Comparison of ENCODE assay signal across 10 cellular contexts in the genomic region with DNA sequence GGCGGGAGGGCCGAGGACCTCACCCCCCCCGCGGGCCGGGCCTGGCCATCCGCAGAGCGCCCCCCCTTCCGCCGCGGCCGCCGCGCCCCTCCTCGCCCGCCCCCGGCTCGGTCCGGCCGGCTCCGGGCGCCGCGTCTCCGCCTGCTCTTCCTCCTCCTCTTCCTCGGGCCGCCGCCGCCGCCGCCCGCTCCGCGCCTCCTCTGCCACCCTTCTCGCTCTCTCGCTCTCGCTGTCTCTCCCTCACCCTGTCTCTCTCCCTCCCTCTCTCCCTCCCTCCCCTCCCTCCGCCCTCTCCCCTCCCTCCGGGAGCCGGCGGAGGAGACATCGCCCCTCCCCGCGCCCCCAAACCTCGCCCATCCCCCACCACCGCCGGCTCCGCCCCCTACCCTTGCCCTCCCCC. TPM values are rescaled to one million over a fixed set of nuclear protein-coding genes. Genes with fewer than 3 reads are reported as not detected.
DNase-seq lines count a peak whose midpoint lies in the region; ATAC-seq and TF ChIP-seq lines count a peak whose summit lies in the region.
"Had no signal": no experiment of that assay in that cellular context is flagged by ENCODE, and none has a peak within 500 bp of the region (broad histone marks: within the 10 kb centered on the region; RNA-seq: fewer than 3 reads in every experiment).

A gene (minus strand): TSS at position 237 of the 400 bp plus-strand sequence. CDS start 2,883 bp downstream, outside the sequence.

- H3K9ac ChIP-seq in MM.1S (ENCODE audit: low read length): no peak within 1 kb of the TSS

- no peaks in the 10 kb centered on the region for H3K9me2 ChIP-seq in MM.1S (replicated peaks; ENCODE audit: insufficient read depth, low read length)

- no peak within 1 kb of the TSS for H2AFZ ChIP-seq in MM.1S (ENCODE audit: low read length)

- no peaks in the 10 kb centered on the region for H3K36me3 ChIP-seq in kidney epithelial cell (ENCODE audit: control insufficient read depth, insufficient read depth, low read length)
- no peaks in the 10 kb centered on the region for H3K36me3 ChIP-seq in tibial artery
- no peaks in the 10 kb centered on the region for H3K36me3 ChIP-seq in MM.1S (replicated peaks; ENCODE audit: insufficient read depth, low read length)
- H3K36me3 ChIP-seq: colonic mucosa had no signal

- ATAC-seq in activated T-cell treated with anti-CD3 and anti-CD28 coated beads, Interleukin-2, amount 50 U/mL, for 72 hours (replicated peaks in 1 of 2): no peak
- ATAC-seq in activated naive CD8-positive, alpha-beta T cell treated with anti-CD3 and anti-CD28 coated beads, Interleukin-2, amount 50 U/mL, for 24 hours: no peak

- intact Hi-C loops in tibial artery (cut with DNase I; ENCODE audit: low total_unique reads): no loop called here

- H4K20me1 ChIP-seq in MM.1S (ENCODE audit: insufficient read depth, low read length): no peaks in the 10 kb centered on the region

- H3K4me1 ChIP-seq in tibial artery: peaks cover 0 to 36% (median 20%) of the 10 kb centered on the region in 4 donors
- H3K4me1 ChIP-seq in MM.1S (ENCODE audit: low read length): no peaks in the 10 kb centered on the region
- H3K4me1 ChIP-seq: colonic mucosa had no signal

- H3K9me3 Mint-ChIP-seq in activated T-cell treated with anti-CD3 and anti-CD28 coated beads, Interleukin-2, amount 50 U/mL, for 72 hours: no peaks in the 10 kb centered on the region
- no peaks in the 10 kb centered on the region for H3K9me3 Mint-ChIP-seq in activated naive CD8-positive, alpha-beta T cell treated with anti-CD3 and anti-CD28 coated beads, Interleukin-2, amount 50 U/mL, for 24 hours

- peak within 1 kb of the TSS; percentile 29 to 55 for H3K4me3 Mint-ChIP-seq in activated T-cell treated with anti-CD3 and anti-CD28 coated beads, Interleukin-2, amount 50 U/mL, for 72 hours
- peak within 1 kb of the TSS; percentile 24 for H3K4me3 Mint-ChIP-seq in activated naive CD8-positive, alpha-beta T cell treated with anti-CD3 and anti-CD28 coated beads, Interleukin-2, amount 50 U/mL, for 24 hours

- TF ChIP-seq CTCF in kidney epithelial cell (IDR thresholded peaks at IDR 0.05; ENCODE audit: insufficient read depth, low read length, poor library complexity, severe bottlenecking) (no peak), tibial artery (IDR thresholded peaks at IDR 0.05) (no peak), MM.1S (IDR thresholded peaks at IDR 0.05; ENCODE audit: low read length) (no peak)

- H3K4me3 ChIP-seq in kidney epithelial cell (ENCODE audit: low read depth, low read length) (peak within 1 kb of the TSS; percentile 48), tibial artery (peak within 1 kb of the TSS; percentile 25 to 33), MM.1S (ENCODE audit: low read length) (no peak within 1 kb of the TSS)
- H3K4me3 ChIP-seq: colonic mucosa had no signal

- H3K79me2 ChIP-seq in MM.1S (ENCODE audit: low read length): no peaks in the 10 kb centered on the region

- H3K27ac Mint-ChIP-seq in activated T-cell treated with anti-CD3 and anti-CD28 coated beads, Interleukin-2, amount 50 U/mL, for 72 hours: no peak within 1 kb of the TSS
- no peak within 1 kb of the TSS for H3K27ac Mint-ChIP-seq in activated naive CD8-positive, alpha-beta T cell treated with anti-CD3 and anti-CD28 coated beads, Interleukin-2, amount 50 U/mL, for 24 hours

- no peaks in the 10 kb centered on the region for H3F3A ChIP-seq in MM.1S (ENCODE audit: insufficient read depth, low read length)

- peaks cover 13% of the 10 kb centered on the region for H3K4me1 Mint-ChIP-seq in activated T-cell treated with anti-CD3 and anti-CD28 coated beads, Interleukin-2, amount 50 U/mL, for 72 hours (ENCODE audit: low read depth)
- peaks cover 14% of the 10 kb centered on the region for H3K4me1 Mint-ChIP-seq in activated naive CD8-positive, alpha-beta T cell treated with anti-CD3 and anti-CD28 coated beads, Interleukin-2, amount 50 U/mL, for 24 hours

- no peak for DNase-seq in activated T-cell treated with anti-CD3 and anti-CD28 coated beads, Interleukin-2, amount 50 U/mL, for 72 hours
- no peak for DNase-seq in activated T-cell treated with anti-CD3 and anti-CD28 coated beads for 4 hours
- DNase-seq in activated naive CD8-positive, alpha-beta T cell treated with anti-CD3 and anti-CD28 coated beads, Interleukin-2, amount 50 U/mL, for 24 hours: no peak
- no peak for DNase-seq in kidney epithelial cell (ENCODE audit: low read depth)
- DNase-seq in tibial artery: no peak
- DNase-seq in mesenteric fat pad (ENCODE audit: low spot score): no peak
- no peak for DNase-seq in NCI-H1436 treated with DMSO at 0.1 percent for 48 hours (lab: John Stamatoyannopoulos, UW)
- no peak for DNase-seq in MM.1S
- DNase-seq: colonic mucosa, T1000 had no signal

- H3K9me3 ChIP-seq in tibial artery (no peaks in the 10 kb centered on the region), MM.1S (replicated peaks; ENCODE audit: insufficient read depth, low read length) (no peaks in the 10 kb centered on the region)
- H3K9me3 ChIP-seq: colonic mucosa had no signal

- no peak within 1 kb of the TSS for H3K4me2 ChIP-seq in MM.1S (ENCODE audit: low read depth, low read length)

- H3K27me3 Mint-ChIP-seq in activated T-cell treated with anti-CD3 and anti-CD28 coated beads, Interleukin-2, amount 50 U/mL, for 72 hours (ENCODE audit: low read depth): peaks cover 51% of the 10 kb centered on the region
- H3K27me3 Mint-ChIP-seq in activated naive CD8-positive, alpha-beta T cell treated with anti-CD3 and anti-CD28 coated beads, Interleukin-2, amount 50 U/mL, for 24 hours: peaks cover 50% of the 10 kb centered on the region

- H3K27ac ChIP-seq in tibial artery (no peak within 1 kb of the TSS), MM.1S (ENCODE audit: low read length) (no peak within 1 kb of the TSS)
- H3K27ac ChIP-seq: colonic mucosa had no signal

- peaks cover 30% of the 10 kb centered on the region for H3K27me3 ChIP-seq in kidney epithelial cell (ENCODE audit: control insufficient read depth, insufficient read depth, low read length)
- H3K27me3 ChIP-seq in tibial artery: peaks cover 0 to 89% of the 10 kb centered on the region in 2 donors
- H3K27me3 ChIP-seq in MM.1S (replicated peaks; ENCODE audit: insufficient read depth, low read length): peaks cover 47% of the 10 kb centered on the region

- no peaks in the 10 kb centered on the region for H3K36me3 Mint-ChIP-seq in activated T-cell treated with anti-CD3 and anti-CD28 coated beads, Interleukin-2, amount 50 U/mL, for 72 hours (ENCODE audit: insufficient read depth in 2 of 2)
- no peaks in the 10 kb centered on the region for H3K36me3 Mint-ChIP-seq in activated naive CD8-positive, alpha-beta T cell treated with anti-CD3 and anti-CD28 coated beads, Interleukin-2, amount 50 U/mL, for 24 hours (ENCODE audit: low read depth)

RNA-seq across cellular contexts. Expression of the gene that starts here (rescaled TPM):
- total RNA-seq in activated T-cell treated with anti-CD3 and anti-CD28 coated beads, Interleukin-2, amount 50 U/mL, for 72 hours: under 1 TPM in 1 of 2 donors, not detected in 1; 0.07 TPM
- total RNA-seq in kidney epithelial cell: 1.2 and 1.6 TPM in 2 replicates
- total RNA-seq in mesenteric fat pad: 0.74 TPM
